11 cellular contexts compared by ENCODE assay signal in the genomic region with DNA sequence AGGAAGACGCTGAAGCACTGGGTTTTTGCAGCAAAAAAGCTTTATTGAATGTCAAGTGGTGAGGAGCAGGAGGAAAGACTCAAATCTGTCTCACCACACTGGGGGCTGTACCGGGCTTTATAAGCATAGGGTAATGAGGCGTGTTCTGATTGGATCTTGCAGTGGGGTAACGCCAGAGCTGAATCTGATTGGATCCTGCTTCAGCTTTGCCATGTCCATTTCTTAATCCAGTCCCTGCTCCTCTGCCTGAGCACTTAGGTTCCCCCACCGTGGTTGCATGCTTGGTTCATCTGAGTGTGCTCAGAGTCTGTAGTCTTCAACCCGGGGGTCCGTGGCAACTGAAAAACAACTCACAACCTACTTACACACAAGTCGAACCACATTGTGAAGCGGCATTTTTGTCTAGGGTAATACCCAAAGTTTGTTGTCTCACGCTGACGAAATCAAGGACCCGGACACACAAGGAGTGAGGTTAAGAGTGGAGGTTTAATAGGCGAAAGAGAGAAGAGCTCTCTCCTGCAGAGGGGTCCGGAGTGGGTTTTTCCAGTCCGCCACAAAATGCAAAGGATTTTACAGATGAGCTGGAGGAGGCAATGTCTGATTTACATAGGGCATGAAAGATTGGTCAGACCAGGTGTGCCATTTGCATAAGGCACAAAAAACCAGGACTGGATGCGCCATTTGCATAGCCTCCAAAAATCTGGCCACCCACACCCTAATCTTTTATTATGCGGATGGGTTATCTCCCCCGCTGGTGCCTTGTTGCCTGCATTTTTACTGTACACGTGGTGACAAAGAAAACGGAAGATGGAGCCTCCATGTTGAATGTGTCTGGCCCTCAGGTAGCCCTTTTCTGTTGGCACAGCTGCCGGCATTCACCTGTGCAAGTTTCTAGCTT.
"Had no signal": no experiment of that assay in that cellular context is flagged by ENCODE, and none has a peak within 500 bp of the region (broad histone marks: within the 10 kb centered on the region; RNA-seq: fewer than 3 reads in every experiment).

No MANE protein-coding gene starts in this region.

- H3K36me3 Mint-ChIP-seq: activated CD8-positive, alpha-beta memory T cell treated with anti-CD3 and anti-CD28 coated beads, Interleukin-2, amount 10 ng/mL, durations not matched to agents 7 days and 5 days had no signal

- H3K4me3 ChIP-seq: heart right ventricle, psoas muscle, stomach had no signal

- DNase-seq: activated CD8-positive, alpha-beta memory T cell treated with anti-CD3 and anti-CD28 coated beads, Interleukin-2, amount 10 ng/mL, durations not matched to agents 7 days and 5 days; activated effector memory CD4-positive, alpha-beta T cell treated with Interleukin-2 at 50 U/mL for 16 hours; activated naive CD4-positive, alpha-beta T cell treated with anti-CD3 and anti-CD28 coated beads, Interleukin-2, amount 50 U/mL, for 16 hours; activated T-cell treated with anti-CD3 and anti-CD28 coated beads, Interleukin-2, amount 50 U/mL, for 1 hour; endodermal cell; heart right ventricle; kidney glomerular epithelial cell; left ventricle myocardium superior; psoas muscle; stomach had no signal

- H3K27me3 Mint-ChIP-seq: activated CD8-positive, alpha-beta memory T cell treated with anti-CD3 and anti-CD28 coated beads, Interleukin-2, amount 10 ng/mL, durations not matched to agents 7 days and 5 days had no signal

- H3K9me3 ChIP-seq: heart right ventricle, psoas muscle, stomach had no signal

- H3K4me1 Mint-ChIP-seq: activated CD8-positive, alpha-beta memory T cell treated with anti-CD3 and anti-CD28 coated beads, Interleukin-2, amount 10 ng/mL, durations not matched to agents 7 days and 5 days had no signal

- H3K36me3 ChIP-seq: heart right ventricle, stomach had no signal

- H3K9me3 Mint-ChIP-seq: endodermal cell, nephron had no signal

- H3K27ac ChIP-seq: heart right ventricle, psoas muscle, stomach had no signal

- H3K4me1 ChIP-seq: heart right ventricle, psoas muscle, stomach had no signal

- H3K4me3 Mint-ChIP-seq: activated CD8-positive, alpha-beta memory T cell treated with anti-CD3 and anti-CD28 coated beads, Interleukin-2, amount 10 ng/mL, durations not matched to agents 7 days and 5 days; endodermal cell; nephron had no signal

- H3K27me3 ChIP-seq: heart right ventricle, stomach had no signal

- H3K27ac Mint-ChIP-seq: activated CD8-positive, alpha-beta memory T cell treated with anti-CD3 and anti-CD28 coated beads, Interleukin-2, amount 10 ng/mL, durations not matched to agents 7 days and 5 days; endodermal cell; nephron had no signal
